8 cellular contexts compared by ENCODE assay signal in genomic region chr16:16007743-16008111, GRCh38. TPM values are rescaled to one million over a fixed set of nuclear protein-coding genes. Genes with fewer than 3 reads are reported as not detected.
DNase-seq lines count a peak whose midpoint lies in the region; ATAC-seq and TF ChIP-seq lines count a peak whose summit lies in the region.

No MANE protein-coding gene starts in this region.

- peaks cover 43% of the 10 kb centered on the region for H3K4me1 Mint-ChIP-seq in memory B cell

- no peak overlapping the region for H3K27ac ChIP-seq in vagina

- no peak overlapping the region for H3K4me3 ChIP-seq in Jurkat, Clone E6-1 (ENCODE audit: low read length)
- H3K4me3 ChIP-seq in vagina: no peak overlapping the region

- no peak for TF ChIP-seq POLR2A in vagina (IDR thresholded peaks at IDR 0.05)

- TF ChIP-seq CTCF in vagina (IDR thresholded peaks at IDR 0.05): no peak

- H3K4me1 ChIP-seq in vagina: peaks cover 9% of the 10 kb centered on the region

- ATAC-seq in GM18498 (IDR thresholded peaks at IDR 0.05; ENCODE audit: unreplicated experiment) (peak; percentile 79), GM21529 (IDR thresholded peaks at IDR 0.05; ENCODE audit: unreplicated experiment) (peak; percentile 60), memory B cell (ENCODE audit: low read depth) (peak; percentile 87), HG03095 (IDR thresholded peaks at IDR 0.05; ENCODE audit: unreplicated experiment) (no peak)

- H3K27me3 Mint-ChIP-seq in memory B cell: no peaks in the 10 kb centered on the region

- H3K9me3 ChIP-seq in vagina: no peaks in the 10 kb centered on the region

- H3K27me3 ChIP-seq in vagina: no peaks in the 10 kb centered on the region

- H3K36me3 ChIP-seq in vagina: peaks cover 0 to 25% of the 10 kb centered on the region in 2 donors

- H3K4me3 Mint-ChIP-seq in memory B cell: peak overlapping the region; percentile 77

- intact Hi-C loops in vagina (cut with DNase I): no loop called here

- peak overlapping the region; percentile 100 for H3K27ac Mint-ChIP-seq in memory B cell

- peaks cover 24% of the 10 kb centered on the region for H3K36me3 Mint-ChIP-seq in memory B cell

- DNase-seq in Jurkat, Clone E6-1 (ENCODE audit: low read depth, low spot score): peak; percentile 32
- DNase-seq in memory B cell (ENCODE audit: low spot score in 2 of 2) (peak; percentile 61 to 70), vagina (ENCODE audit: extremely low spot score in 2 of 2) (no peak), D341Med (ENCODE audit: low spot score) (no peak)
- no peak for DNase-seq in stimulated activated CD4-positive, alpha-beta T cell treated with anti-CD3 and anti-CD28 coated beads, Interleukin-2, amount 100 ng/mL, for 48 hours

- H3K9me3 Mint-ChIP-seq in memory B cell: peaks cover 3% of the 10 kb centered on the region

RNA-seq across cellular contexts. Expression of gene ABCC1, which starts 58.3 kb away (rescaled TPM):
- polyA plus RNA-seq in Jurkat, Clone E6-1 (2012; ENCODE audit: insufficient read depth, insufficient read length): 30.1 TPM
- total RNA-seq in vagina: 47.9 TPM

Comparison
In these comparisons a context has a peak if more than half of its experiments do, and no peak if none do; other contexts are left out.
1. DNase-seq: peak in Jurkat, Clone E6-1 (single experiment) and memory B cell (2 of 2); none in stimulated activated CD4-positive, alpha-beta T cell treated with anti-CD3 and anti-CD28 coated beads, Interleukin-2, amount 100 ng/mL, for 48 hours (0 of 2), vagina (0 of 2) and D341Med (single experiment).